18 cellular contexts compared by ENCODE assay signal in the genomic region with DNA sequence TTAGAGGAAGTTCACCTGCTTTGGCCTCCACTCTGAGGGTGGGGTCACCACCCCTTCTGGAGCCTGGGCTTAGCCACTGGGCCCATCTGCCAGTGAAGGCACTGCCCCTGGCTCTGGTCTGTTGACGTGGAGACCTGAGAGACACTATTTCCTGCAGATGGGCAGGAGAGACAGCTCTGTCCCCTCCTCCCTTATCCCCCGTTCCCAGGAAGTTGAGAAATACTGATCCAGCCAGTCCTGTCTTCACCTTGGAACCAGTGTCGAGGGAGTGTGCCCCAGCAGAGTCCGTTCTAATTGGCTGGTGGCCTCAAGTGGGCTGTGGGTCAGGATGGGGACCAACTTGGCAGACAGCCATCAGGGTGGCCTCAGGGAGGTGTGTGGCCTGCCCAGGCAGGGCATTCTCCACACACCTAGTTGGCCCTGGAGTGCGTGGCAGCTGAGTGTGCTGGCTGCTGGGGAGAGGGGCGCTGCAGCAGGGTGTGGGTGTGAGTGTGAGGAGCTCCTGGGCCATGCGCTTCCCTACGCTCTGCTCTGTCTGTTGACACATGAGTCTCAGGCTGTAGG. TPM values are rescaled to one million over a fixed set of nuclear protein-coding genes. Genes with fewer than 3 reads are reported as not detected.
A peak's percentile ranks its signal among the peaks of the same experiment; 100 is the strongest.
DNase-seq lines count a peak whose midpoint lies in the region; ATAC-seq, FAIRE-seq and TF ChIP-seq lines count a peak whose summit lies in the region.
"Had no signal": no experiment of that assay in that cellular context is flagged by ENCODE, and none has a peak within 500 bp of the region (broad histone marks: within the 10 kb centered on the region; RNA-seq: fewer than 3 reads in every experiment).

No MANE protein-coding gene starts in this region.

- H3K9ac ChIP-seq in keratinocyte (ENCODE audit: control insufficient read depth, extremely low read depth, insufficient read depth, low read length) = no peak overlapping the region

- no peak for ATAC-seq in GM21526 (IDR thresholded peaks at IDR 0.05; ENCODE audit: low FRiP score, unreplicated experiment)
- ATAC-seq: activated CD4-positive, CD25-positive, alpha-beta regulatory T cell treated with anti-CD3 and anti-CD28 coated beads, Interleukin-2, amount 50 U/mL, for 24 hours; activated T-helper 17 cell treated with anti-CD3 and anti-CD28 coated beads, Interleukin-2, amount 50 U/mL, for 72 hours; HCT116 had no signal

- no peaks in the 10 kb centered on the region for H3K9me3 ChIP-seq in keratinocyte (ENCODE audit: control insufficient read depth, low read depth, low read length)

- H3K4me1 ChIP-seq in keratinocyte (ENCODE audit: control insufficient read depth, extremely low read depth, insufficient read depth, low read length) = peaks cover 16% of the 10 kb centered on the region

- H3K36me3 ChIP-seq in keratinocyte (ENCODE audit: control insufficient read depth in 2 of 2, extremely low read depth in 1 of 2, insufficient read depth in 2 of 2, low read length in 2 of 2) = peaks cover 4 to 12% of the 10 kb centered on the region in 2 experiments
- H3K36me3 ChIP-seq: brain microvascular endothelial cell had no signal

- H3K79me2 ChIP-seq in keratinocyte (ENCODE audit: control insufficient read depth, insufficient read depth, low read length) = no peaks in the 10 kb centered on the region

- dilution Hi-C loops in keratinocyte (cut with MboI; ENCODE audit: extremely low pct_ligation_motif_present, low sequenced_read_pairs) = no loop called here

- H3K27ac ChIP-seq in keratinocyte (ENCODE audit: control insufficient read depth, insufficient read depth, low read length) = no peak overlapping the region
- peak overlapping the region; percentile 3 for H3K27ac ChIP-seq in temporal lobe (ENCODE audit: low read depth, low read length)
- H3K27ac ChIP-seq: 22Rv1, brain microvascular endothelial cell had no signal

- H4K20me1 ChIP-seq in keratinocyte (ENCODE audit: control insufficient read depth, extremely low read depth, insufficient read depth, low read length) = peaks cover 3% of the 10 kb centered on the region

- H3K4me3 ChIP-seq in keratinocyte (ENCODE audit: control insufficient read depth in 2 of 3, extremely low read depth in 1 of 3, insufficient read depth in 2 of 3, low read depth in 1 of 3, low read length in 3 of 3) = no peak overlapping the region

- no peaks in the 10 kb centered on the region for H3K27me3 ChIP-seq in keratinocyte (ENCODE audit: control insufficient read depth, extremely low read depth, insufficient read depth, low read length)
- H3K27me3 ChIP-seq: brain microvascular endothelial cell had no signal

- peak overlapping the region; percentile 47 for H3K4me2 ChIP-seq in keratinocyte (ENCODE audit: control insufficient read depth, extremely low read depth, insufficient read depth, low read depth, low read length)

- FAIRE-seq in keratinocyte (lab: Jason Lieb, UNC) = no peak

- DNase-seq in NCI-H1092 treated with DMSO at 0.1 percent for 48 hours (lab: John Stamatoyannopoulos, UW) (peak; percentile 9), NCI-H1092 (lab: John Stamatoyannopoulos, UW) (no peak), NCI-H82 (lab: John Stamatoyannopoulos, UW) (peak; percentile 80), keratinocyte (ENCODE audit: low read depth, low spot score) (no peak), NCI-H526 treated with DMSO at 0.1 percent for 48 hours (lab: John Stamatoyannopoulos, UW) (no peak), GM03348 (ENCODE audit: low spot score) (no peak)
- DNase-seq: brain microvascular endothelial cell, COR-L47 had no signal

- H2AFZ ChIP-seq in keratinocyte (ENCODE audit: control insufficient read depth, low read length) = no peak overlapping the region

- no peaks in the 10 kb centered on the region for H3K9me1 ChIP-seq in keratinocyte (ENCODE audit: control insufficient read depth, extremely low read depth, insufficient read depth, low read length)

- TF ChIP-seq CTCF in keratinocyte (optimal IDR thresholded peaks at IDR 0.05 in 1 of 3, IDR thresholded peaks at IDR 0.05 in 1 of 3, conservative IDR thresholded peaks at IDR 0.05 in 1 of 3; ENCODE audit: extremely low read depth in 1 of 3, insufficient read depth in 2 of 3, low read length in 3 of 3) = peak in 1 of 3 experiments; percentile 18

RNA-seq across cellular contexts. Expression of a gene that starts 25.4 kb away (rescaled TPM):
- polyA plus RNA-seq in keratinocyte = 12.8 to 21.6 TPM (median 15.2 TPM) in 3 replicates
- 16.6 TPM for polyA plus RNA-seq in keratinocyte (2011; ENCODE audit: low read depth)
- 2.5 and 3.4 TPM in 2 replicates for polyA plus RNA-seq in keratinocyte (2011; cell fraction: cytosol; rRNA removed)
- polyA plus RNA-seq in keratinocyte (2011; cell fraction: nucleus; rRNA removed) = 81.1 and 81.9 TPM in 2 replicates
- 9.6 and 9.8 TPM in 2 replicates for polyA plus RNA-seq in keratinocyte (2012; ENCODE audit: low replicate concordance)
- 21.6 to 63.8 TPM (median 42.5 TPM) in 3 replicates for polyA minus RNA-seq in keratinocyte
- 25.5 TPM for polyA minus RNA-seq in keratinocyte (2011; cell fraction: cytosol; rRNA and poly(A)+ RNA removed)
- polyA minus RNA-seq in keratinocyte (2011; cell fraction: nucleus; rRNA and poly(A)+ RNA removed) = 35.0 and 60.0 TPM in 2 replicates
- 72.3 TPM for total RNA-seq in temporal lobe

RNA-seq across cellular contexts. Expression of a gene that starts 26.9 kb away (rescaled TPM):
- polyA plus RNA-seq in keratinocyte = not detected in 3 replicates
- polyA plus RNA-seq in keratinocyte (2011; ENCODE audit: low read depth) = not detected
- not detected in 2 replicates for polyA plus RNA-seq in keratinocyte (2011; cell fraction: cytosol; rRNA removed)
- not detected in 2 replicates for polyA plus RNA-seq in keratinocyte (2011; cell fraction: nucleus; rRNA removed)
- polyA plus RNA-seq in keratinocyte (2012; ENCODE audit: low replicate concordance) = 1.4 and 1.8 TPM in 2 replicates
- not detected in 3 replicates for polyA minus RNA-seq in keratinocyte
- polyA minus RNA-seq in keratinocyte (2011; cell fraction: cytosol; rRNA and poly(A)+ RNA removed) = not detected
- not detected in 2 replicates for polyA minus RNA-seq in keratinocyte (2011; cell fraction: nucleus; rRNA and poly(A)+ RNA removed)
- total RNA-seq in temporal lobe = 0.25 TPM
- total RNA-seq: activated T-helper 17 cell treated with anti-CD3 and anti-CD28 coated beads, Interleukin-2, amount 50 U/mL, for 72 hours; mononuclear cell; NCI-H460; pulmonary artery endothelial cell; SK-MEL-5 had no signal

RNA-seq across cellular contexts. Expression of a gene that starts 33.9 kb away (rescaled TPM):
- 10.8 to 17.2 TPM (median 14.4 TPM) in 3 replicates for polyA plus RNA-seq in keratinocyte
- 11.2 TPM for polyA plus RNA-seq in keratinocyte (2011; ENCODE audit: low read depth)
- 12.1 and 12.8 TPM in 2 replicates for polyA plus RNA-seq in keratinocyte (2011; cell fraction: cytosol; rRNA removed)
- polyA plus RNA-seq in keratinocyte (2011; cell fraction: nucleus; rRNA removed) = 25.3 and 26.8 TPM in 2 replicates
- 19.5 and 20.0 TPM in 2 replicates for polyA plus RNA-seq in keratinocyte (2012; ENCODE audit: low replicate concordance)
- 13.0 to 17.2 TPM (median 16.5 TPM) in 3 replicates for polyA minus RNA-seq in keratinocyte
- polyA minus RNA-seq in keratinocyte (2011; cell fraction: cytosol; rRNA and poly(A)+ RNA removed) = 19.0 TPM
- polyA minus RNA-seq in keratinocyte (2011; cell fraction: nucleus; rRNA and poly(A)+ RNA removed) = 12.0 and 15.8 TPM in 2 replicates
- total RNA-seq in temporal lobe = 58.3 TPM

RNA-seq across cellular contexts. Expression of a gene that starts 46.5 kb away (rescaled TPM):
- polyA plus RNA-seq in keratinocyte = 8.5 to 13.5 TPM (median 9.3 TPM) in 3 replicates
- 3.0 TPM for polyA plus RNA-seq in keratinocyte (2011; ENCODE audit: low read depth)
- 7.5 and 8.4 TPM in 2 replicates for polyA plus RNA-seq in keratinocyte (2011; cell fraction: cytosol; rRNA removed)
- polyA plus RNA-seq in keratinocyte (2011; cell fraction: nucleus; rRNA removed) = 24.4 and 33.2 TPM in 2 replicates
- polyA plus RNA-seq in keratinocyte (2012; ENCODE audit: low replicate concordance) = 8.3 and 9.9 TPM in 2 replicates
- polyA minus RNA-seq in keratinocyte = 14.8 to 24.6 TPM (median 21.7 TPM) in 3 replicates
- 17.8 TPM for polyA minus RNA-seq in keratinocyte (2011; cell fraction: cytosol; rRNA and poly(A)+ RNA removed)
- 17.9 and 28.6 TPM in 2 replicates for polyA minus RNA-seq in keratinocyte (2011; cell fraction: nucleus; rRNA and poly(A)+ RNA removed)
- total RNA-seq in temporal lobe = 5.9 TPM

Comparison
In these comparisons a context has a peak if more than half of its experiments do, and no peak if none do; other contexts are left out.
1. DNase-seq: peak in NCI-H1092 treated with DMSO at 0.1 percent for 48 hours (single experiment) and NCI-H82 (single experiment); none in NCI-H1092 (single experiment), keratinocyte (single experiment), NCI-H526 treated with DMSO at 0.1 percent for 48 hours (single experiment) and GM03348 (single experiment).